ENCODE assay signal across 1 cellular context in the genomic region with DNA sequence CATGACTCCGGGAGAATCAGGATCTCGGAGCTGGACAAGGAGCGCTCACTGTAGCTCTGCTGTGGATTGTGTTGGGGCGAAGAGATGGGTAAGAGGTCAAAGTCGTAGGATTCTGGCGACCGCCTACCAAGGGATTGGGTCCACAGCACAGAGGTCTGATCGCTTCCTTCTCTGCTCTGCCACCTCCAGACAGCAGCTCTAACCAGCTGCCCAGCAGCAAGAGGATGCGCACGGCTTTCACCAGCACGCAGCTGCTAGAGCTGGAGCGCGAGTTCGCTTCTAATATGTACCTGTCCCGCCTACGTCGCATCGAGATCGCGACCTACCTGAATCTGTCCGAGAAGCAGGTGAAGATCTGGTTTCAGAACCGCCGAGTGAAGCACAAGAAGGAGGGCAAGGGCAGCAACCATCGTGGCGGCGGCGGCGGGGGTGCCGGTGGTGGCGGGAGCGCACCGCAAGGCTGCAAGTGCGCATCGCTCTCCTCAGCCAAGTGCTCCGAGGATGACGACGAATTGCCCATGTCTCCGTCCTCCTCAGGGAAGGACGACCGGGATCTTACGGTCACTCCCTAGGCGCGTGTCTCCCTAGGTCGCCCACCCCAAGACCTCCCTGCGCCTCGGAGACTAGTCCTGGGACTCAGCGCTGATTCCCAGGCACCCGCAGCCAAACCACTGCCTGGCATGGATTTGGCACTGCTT.
TF ChIP-seq lines count a peak whose summit lies in the region.

No MANE protein-coding gene starts in this region.

TF ChIP-seq in IMR-90, 13 proteins besides CTCF, POLR2A, EP300 and RAD21:
- TF ChIP-seq NFE2L2 (IDR thresholded peaks at IDR 0.05; ENCODE audit: low read depth, low read length) (no peak), USF2 (IDR thresholded peaks at IDR 0.05; ENCODE audit: low read depth, low read length) (no peak), CHD1 (IDR thresholded peaks at IDR 0.05; ENCODE audit: low read depth, low read length) (no peak), RFX5 (IDR thresholded peaks at IDR 0.05; ENCODE audit: low read depth, low read length) (no peak), MXI1 (IDR thresholded peaks at IDR 0.05; ENCODE audit: borderline replicate concordance, low read depth, low read length) (no peak), FOS (IDR thresholded peaks at IDR 0.05; ENCODE audit: low read depth, low read length) (no peak), SMC3 (IDR thresholded peaks at IDR 0.05; ENCODE audit: low read depth, low read length) (no peak), RCOR1 (IDR thresholded peaks at IDR 0.05; ENCODE audit: insufficient replicate concordance, low read length) (no peak), MAZ (IDR thresholded peaks at IDR 0.05; ENCODE audit: borderline replicate concordance, low read depth, low read length) (no peak), BHLHE40 (IDR thresholded peaks at IDR 0.05; ENCODE audit: low read depth, low read length) (no peak), CEBPB (IDR thresholded peaks at IDR 0.05; ENCODE audit: low read depth, low read length) (no peak), MAFK (IDR thresholded peaks at IDR 0.05; ENCODE audit: low read depth, low read length) (no peak)
- TF ChIP-seq, protein P1, sequence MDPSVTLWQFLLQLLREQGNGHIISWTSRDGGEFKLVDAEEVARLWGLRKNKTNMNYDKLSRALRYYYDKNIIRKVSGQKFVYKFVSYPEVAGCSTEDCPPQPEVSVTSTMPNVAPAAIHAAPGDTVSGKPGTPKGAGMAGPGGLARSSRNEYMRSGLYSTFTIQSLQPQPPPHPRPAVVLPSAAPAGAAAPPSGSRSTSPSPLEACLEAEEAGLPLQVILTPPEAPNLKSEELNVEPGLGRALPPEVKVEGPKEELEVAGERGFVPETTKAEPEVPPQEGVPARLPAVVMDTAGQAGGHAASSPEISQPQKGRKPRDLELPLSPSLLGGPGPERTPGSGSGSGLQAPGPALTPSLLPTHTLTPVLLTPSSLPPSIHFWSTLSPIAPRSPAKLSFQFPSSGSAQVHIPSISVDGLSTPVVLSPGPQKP (IDR thresholded peaks at IDR 0.05; ENCODE audit: borderline replicate concordance, low read depth, low read length): no peak
